Comparison of ENCODE assay signal across 12 cellular contexts in genomic region chr3:71061581-71061980, GRCh38.
DNase-seq lines count a peak whose midpoint lies in the region; ATAC-seq and TF ChIP-seq lines count a peak whose summit lies in the region.
"Had no signal": no experiment of that assay in that cellular context is flagged by ENCODE, and none has a peak within 500 bp of the region (broad histone marks: within the 10 kb centered on the region; RNA-seq: fewer than 3 reads in every experiment).

No MANE protein-coding gene starts in this region.

- no peaks in the 10 kb centered on the region for H3K27me3 ChIP-seq in CD4-positive, CD25-positive, alpha-beta regulatory T cell (ENCODE audit: control insufficient read depth, insufficient read depth, low read length)
- no peaks in the 10 kb centered on the region for H3K27me3 ChIP-seq in rectal smooth muscle tissue (ENCODE audit: control insufficient read depth, insufficient read depth, low read length)

- no peak for TF ChIP-seq CTCF in fibroblast of mammary gland (conservative IDR thresholded peaks at IDR 0.05; ENCODE audit: control insufficient read depth, insufficient read depth, low read depth, low read length)

- no peaks in the 10 kb centered on the region for H3K36me3 ChIP-seq in CD4-positive, CD25-positive, alpha-beta regulatory T cell (ENCODE audit: control insufficient read depth, insufficient read depth, low read length)
- no peaks in the 10 kb centered on the region for H3K36me3 ChIP-seq in rectal smooth muscle tissue (ENCODE audit: control insufficient read depth, insufficient read depth, low read length)
- H3K36me3 ChIP-seq: BLaER1 had no signal

- peaks cover 0 to 2% (median 0%) of the 10 kb centered on the region in 7 donors for H3K9me3 Mint-ChIP-seq in CD4-positive, CD25-positive, alpha-beta regulatory T cell

- ATAC-seq in CD4-positive, CD25-positive, alpha-beta regulatory T cell (ENCODE audit: low read depth in 2 of 2): no peak
- no peak for ATAC-seq in HG03469 (IDR thresholded peaks at IDR 0.05; ENCODE audit: unreplicated experiment)
- ATAC-seq in HG02970 (IDR thresholded peaks at IDR 0.05; ENCODE audit: low FRiP score, unreplicated experiment): no peak
- no peak for ATAC-seq in HG02678 (IDR thresholded peaks at IDR 0.05; ENCODE audit: unreplicated experiment)

- peaks cover 46 to 70% (median 61%) of the 10 kb centered on the region in 4 donors for H3K4me1 Mint-ChIP-seq in CD4-positive, CD25-positive, alpha-beta regulatory T cell

- H3K36me3 Mint-ChIP-seq in CD4-positive, CD25-positive, alpha-beta regulatory T cell: peaks cover 3% of the 10 kb centered on the region

- no peaks in the 10 kb centered on the region for H3K27me3 Mint-ChIP-seq in CD4-positive, CD25-positive, alpha-beta regulatory T cell

- no peak for DNase-seq in CD4-positive, CD25-positive, alpha-beta regulatory T cell
- peak; percentile 47 for DNase-seq in NCI-H1048 (lab: John Stamatoyannopoulos, UW)
- no peak for DNase-seq in fibroblast of mammary gland (ENCODE audit: low read depth)
- no peak for DNase-seq in OCI-M1 (lab: John Stamatoyannopoulos, UW)
- DNase-seq: amniotic stem cell, GF-D8, NCI-H2171 had no signal

- H3K9ac ChIP-seq in rectal smooth muscle tissue (ENCODE audit: low read length): no peak overlapping the region
- H3K9ac ChIP-seq: BLaER1 had no signal

- H3K4me3 ChIP-seq in CD4-positive, CD25-positive, alpha-beta regulatory T cell (ENCODE audit: low read depth, low read length): peak overlapping the region; percentile 99
- H3K4me3 ChIP-seq in fibroblast of mammary gland (ENCODE audit: control insufficient read depth, low read depth, low read length): peak overlapping the region; percentile 77
- peak overlapping the region; percentile 95 for H3K4me3 ChIP-seq in rectal smooth muscle tissue (ENCODE audit: low read length)
- H3K4me3 ChIP-seq: BLaER1 had no signal

- peaks cover 88% of the 10 kb centered on the region for H3K4me1 ChIP-seq in CD4-positive, CD25-positive, alpha-beta regulatory T cell (ENCODE audit: control insufficient read depth, insufficient read depth, low read length, poor library complexity, severe bottlenecking)
- H3K4me1 ChIP-seq in rectal smooth muscle tissue (ENCODE audit: control insufficient read depth, insufficient read depth, low read length): peaks cover 38% of the 10 kb centered on the region

- peak overlapping the region in 2 of 3 donors; percentile 83 to 89 for H3K27ac Mint-ChIP-seq in CD4-positive, CD25-positive, alpha-beta regulatory T cell

- peak overlapping the region; percentile 96 for H3K27ac ChIP-seq in CD4-positive, CD25-positive, alpha-beta regulatory T cell (ENCODE audit: insufficient read depth, low read length, poor library complexity, severe bottlenecking)
- peak overlapping the region; percentile 96 for H3K27ac ChIP-seq in rectal smooth muscle tissue (ENCODE audit: low read depth, low read length)
- H3K27ac ChIP-seq: BLaER1 had no signal

- no peak overlapping the region for H3K4me3 Mint-ChIP-seq in CD4-positive, CD25-positive, alpha-beta regulatory T cell

- H3K9me3 ChIP-seq in CD4-positive, CD25-positive, alpha-beta regulatory T cell (ENCODE audit: control insufficient read depth in 2 of 2, low read length in 2 of 2): no peaks in the 10 kb centered on the region
- H3K9me3 ChIP-seq: BLaER1 had no signal
